Comparison of ENCODE assay signal across 8 cellular contexts in the genomic region with DNA sequence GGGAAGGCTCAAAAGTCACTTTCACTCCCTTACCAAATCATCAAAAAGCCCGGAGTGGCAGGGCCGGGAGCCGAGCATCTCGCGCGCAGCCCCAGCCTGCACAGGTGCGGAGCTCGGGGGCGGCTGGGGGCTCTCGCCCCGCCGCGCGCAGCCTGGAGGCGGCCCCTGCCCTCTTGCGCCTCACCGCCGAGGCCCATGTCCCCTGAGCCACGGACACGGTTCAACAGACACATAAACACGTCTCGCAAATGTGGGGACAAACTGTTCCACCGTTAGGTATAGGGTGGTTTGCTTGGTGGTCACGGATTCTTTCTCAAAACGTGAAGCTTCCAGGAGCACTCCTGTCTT. TPM values are rescaled to one million over a fixed set of nuclear protein-coding genes. Genes with fewer than 3 reads are reported as not detected.
DNase-seq lines count a peak whose midpoint lies in the region; ATAC-seq lines count a peak whose summit lies in the region.

No MANE protein-coding gene starts in this region.

- intact Hi-C loops in aorta (cut with DNase I), result no loop called here
- intact Hi-C loops in posterior vena cava (cut with DNase I), result no loop called here

- WGBS in aorta, 2 donors, result 1 to 2% methylated on average over 25 of the region's 25 CpGs

- H3K4me3 ChIP-seq in duodenal mucosa (ENCODE audit: low read depth in 1 of 2, low read length in 2 of 2) (peak overlapping the region; percentile 81 to 89), mucosa of rectum (ENCODE audit: low read length in 2 of 2) (peak overlapping the region; percentile 62 to 78), aorta (ENCODE audit: low read length in 2 of 2) (peak overlapping the region; percentile 64 to 74)

- no peaks in the 10 kb centered on the region for H3K36me3 ChIP-seq in duodenal mucosa (ENCODE audit: control insufficient read depth in 1 of 2, insufficient read depth in 2 of 2, low read length in 2 of 2)
- no peaks in the 10 kb centered on the region for H3K36me3 ChIP-seq in mucosa of rectum (ENCODE audit: control insufficient read depth in 2 of 2, insufficient read depth in 2 of 2, low read length in 2 of 2)
- no peaks in the 10 kb centered on the region for H3K36me3 ChIP-seq in aorta (ENCODE audit: control insufficient read depth in 1 of 2, insufficient read depth in 2 of 2, low read length in 1 of 2)

- H3K9me3 ChIP-seq in duodenal mucosa (ENCODE audit: control insufficient read depth in 1 of 2, low read length in 2 of 2) (no peaks in the 10 kb centered on the region), mucosa of rectum (ENCODE audit: control insufficient read depth in 2 of 2, low read length in 2 of 2) (no peaks in the 10 kb centered on the region), aorta (ENCODE audit: control insufficient read depth, low read length) (no peaks in the 10 kb centered on the region)

- no peaks in the 10 kb centered on the region for H3K27me3 ChIP-seq in duodenal mucosa (ENCODE audit: control insufficient read depth in 1 of 2, insufficient read depth in 2 of 2, low read length in 2 of 2)
- H3K27me3 ChIP-seq in mucosa of rectum (ENCODE audit: control insufficient read depth in 2 of 2, insufficient read depth in 2 of 2, low read length in 2 of 2), result no peaks in the 10 kb centered on the region
- no peaks in the 10 kb centered on the region for H3K27me3 ChIP-seq in aorta (ENCODE audit: control insufficient read depth in 1 of 2, insufficient read depth in 2 of 2, low read length in 1 of 2)

- H3K27ac ChIP-seq in duodenal mucosa (ENCODE audit: low read depth, low read length) (peak overlapping the region; percentile 82), mucosa of rectum (ENCODE audit: low read depth in 2 of 2, low read length in 2 of 2) (peak overlapping the region; percentile 79 to 82), aorta (ENCODE audit: low read depth in 1 of 2, low read length in 2 of 2) (no peak overlapping the region)

- DNase-seq in activated T-cell treated with anti-CD3 and anti-CD28 coated beads for 1 hour (ENCODE audit: low read depth) (peak; percentile 2), activated T-cell treated with anti-CD3 and anti-CD28 coated beads for 4 hours (no peak), T-helper 1 cell (peak in 4 of 5 donors; percentile 1 to 11 (median 5)), aorta (no peak), posterior vena cava (ENCODE audit: low spot score) (no peak)

- H3K9ac ChIP-seq in duodenal mucosa (ENCODE audit: low read depth in 1 of 2, low read length in 2 of 2) (peak overlapping the region; percentile 79 to 82), mucosa of rectum (ENCODE audit: low read depth in 1 of 2, low read length in 2 of 2) (peak overlapping the region; percentile 64 to 82)

- peak; percentile 29 for ATAC-seq in HG02884 (IDR thresholded peaks at IDR 0.05; ENCODE audit: unreplicated experiment)
- ATAC-seq in aorta (ENCODE audit: low FRiP score), result peak; percentile 53

- H3K4me1 ChIP-seq in duodenal mucosa (ENCODE audit: control insufficient read depth in 1 of 2, insufficient read depth in 2 of 2, low read length in 2 of 2), result peaks cover 14 to 27% of the 10 kb centered on the region in 2 donors
- peaks cover 3 to 6% of the 10 kb centered on the region in 2 donors for H3K4me1 ChIP-seq in mucosa of rectum (ENCODE audit: control insufficient read depth in 2 of 2, insufficient read depth in 2 of 2, low read length in 2 of 2)
- H3K4me1 ChIP-seq in aorta (ENCODE audit: control insufficient read depth in 1 of 2, insufficient read depth in 2 of 2, low read length in 2 of 2), result no peaks in the 10 kb centered on the region

RNA-seq across cellular contexts. Expression of a gene that starts 0.7 kb away (rescaled TPM):
- total RNA-seq in aorta (10 to 100 TPM; 10.2 to 24.1 TPM), posterior vena cava (10 to 100 TPM in 1 of 2 donors, 1 to 10 TPM in 1; 9.7 to 11.4 TPM)
- polyA plus RNA-seq in aorta, result 1 to 10 TPM; 3.7 to 5.8 TPM

Comparison
In these comparisons a context has a peak if more than half of its experiments do, and no peak if none do; other contexts are left out.
1. DNase-seq: peak in activated T-cell treated with anti-CD3 and anti-CD28 coated beads for 1 hour (single experiment) and T-helper 1 cell (4 of 5); none in activated T-cell treated with anti-CD3 and anti-CD28 coated beads for 4 hours (single experiment), aorta (0 of 2) and posterior vena cava (single experiment).
2. H3K27ac ChIP-seq: peak in duodenal mucosa (single experiment) and mucosa of rectum (2 of 2); none in aorta (0 of 2).
3. Peak in every context shown above with its lines, with median percentiles within 50 percentile points of each other: H3K4me3 ChIP-seq.